ENCODE assay signal across 1 cellular context in genomic region chr1:18009061-18009728, GRCh38.
TF ChIP-seq lines count a peak whose summit lies in the region.

No MANE protein-coding gene starts in this region.

TF ChIP-seq in H1, 55 proteins besides CTCF, POLR2A, EP300 and RAD21:
- TF ChIP-seq SIX5 (IDR thresholded peaks at IDR 0.05; ENCODE audit: low read depth, low read length) (no peak), MAX (IDR thresholded peaks at IDR 0.05) (peak; percentile 66), E2F6 (IDR thresholded peaks at IDR 0.05) (peak; percentile 85)
